ENCODE assay signal across 1 cellular context in genomic region chr6:37483917-37484785, GRCh38.
TF ChIP-seq lines count a peak whose summit lies in the region.

No MANE protein-coding gene starts in this region.

TF ChIP-seq in K562, 482 proteins besides CTCF, POLR2A, EP300 and RAD21:
- TF ChIP-seq POLR2G (IDR thresholded peaks at IDR 0.05; ENCODE audit: low read depth, low read length) (peak; percentile 59; the same call in 1 of the 2 replicates), ZBTB33 (CRISPR knock-in tag; IDR thresholded peaks at IDR 0.05) (peak; percentile 90), ZNF174 (CRISPR knock-in tag; IDR thresholded peaks at IDR 0.05) (no peak), HOMEZ (CRISPR knock-in tag; IDR thresholded peaks at IDR 0.05) (no peak), ZFP36 (IDR thresholded peaks at IDR 0.05; ENCODE audit: low read depth, low read length, partially characterized antibody) (peak; percentile 37), SMC3 (conservative IDR thresholded peaks at IDR 0.05; ENCODE audit: insufficient read depth, low read depth, low read length) (peak; percentile 93), CTCFL (IDR thresholded peaks at IDR 0.05; ENCODE audit: borderline replicate concordance, insufficient read depth, low read depth, low read length, poor library complexity, severe bottlenecking) (peak; percentile 54), MYNN (IDR thresholded peaks at IDR 0.05) (peak; percentile 69; the same call in 1 of the 2 replicates), MYNN (CRISPR knock-in tag; IDR thresholded peaks at IDR 0.05) (no peak), RB1 (IDR thresholded peaks at IDR 0.05; ENCODE audit: low read depth) (peak; percentile 57; the same call in 1 of the 2 replicates), HNRNPL (IDR thresholded peaks at IDR 0.05; ENCODE audit: low read depth, low read length) (no peak), STAG1 (CRISPR knock-in tag; IDR thresholded peaks at IDR 0.05; ENCODE audit: borderline replicate concordance) (peak; percentile 76; the same call in 1 of the 2 replicates), SETDB1 (IDR thresholded peaks at IDR 0.05; ENCODE audit: low read length) (no peak), FOXP1 (CRISPR knock-in tag; IDR thresholded peaks at IDR 0.05) (0 out of 2 replicates have a peak, but pooled peaks have one; percentile 45), KLF16 (IDR thresholded peaks at IDR 0.05) (0 out of 2 replicates have a peak, but pooled peaks have one; percentile 17), ZNF395 (CRISPR knock-in tag; IDR thresholded peaks at IDR 0.05) (no peak), ZNF263 (CRISPR knock-in tag; IDR thresholded peaks at IDR 0.05; ENCODE audit: borderline replicate concordance) (peak; percentile 72; the same call in 1 of the 2 replicates), RBM22 (IDR thresholded peaks at IDR 0.05; ENCODE audit: low read depth, low read length, poor library complexity, severe bottlenecking) (peak; percentile 28), DEAF1 (CRISPR knock-in tag; IDR thresholded peaks at IDR 0.05) (peak; percentile 36; the same call in 1 of the 2 replicates), POLR2AphosphoS5 (IDR thresholded peaks at IDR 0.05; ENCODE audit: control insufficient read depth, insufficient read depth, low read depth, low read length) (peak; percentile 15; the same call in 1 of the 2 replicates), TCF3 (CRISPR knock-in tag; IDR thresholded peaks at IDR 0.05) (no peak), TFAP4 (CRISPR knock-in tag; IDR thresholded peaks at IDR 0.05; ENCODE audit: borderline replicate concordance) (0 out of 2 replicates have a peak, but pooled peaks have one; percentile 11), MYBL2 (IDR thresholded peaks at IDR 0.05; ENCODE audit: low read depth) (no peak), MYBL2 (CRISPR knock-in tag; IDR thresholded peaks at IDR 0.05; ENCODE audit: borderline replicate concordance) (no peak), CREM (IDR thresholded peaks at IDR 0.05; ENCODE audit: low read depth) (0 out of 2 replicates have a peak, but pooled peaks have one; percentile 8)
TF ChIP-seq in K562: peak in this region for 16.
